Comparison of ENCODE assay signal across 26 cellular contexts in genomic region chr4:5958199-5958735, GRCh38. TPM values are rescaled to one million over a fixed set of nuclear protein-coding genes. Genes with fewer than 3 reads are reported as not detected.
"Had no signal": no experiment of that assay in that cellular context is flagged by ENCODE, and none has a peak within 500 bp of the region (broad histone marks: within the 10 kb centered on the region; RNA-seq: fewer than 3 reads in every experiment).

No MANE protein-coding gene starts in this region.

- H3K9me3 ChIP-seq: gastrocnemius medialis, left ventricle myocardium inferior, lower lobe of right lung, neutrophil, right lobe of liver, stomach, thyroid gland had no signal

- H3K9ac ChIP-seq: parathyroid adenoma had no signal

- H3K79me2 ChIP-seq: parathyroid adenoma had no signal

- H3K4me1 ChIP-seq: gastrocnemius medialis, left ventricle myocardium inferior, parathyroid adenoma, right lobe of liver had no signal

- H3K36me3 ChIP-seq: gastrocnemius medialis, left ventricle myocardium inferior, lower lobe of right lung, neutrophil, right lobe of liver, stomach, thyroid gland had no signal

- DNase-seq: cerebellar nuclear complex; dorsolateral prefrontal cortex; effector CD4-positive, alpha-beta T cell; foreskin fibroblast; gastrocnemius medialis; kidney glomerular epithelial cell; left colon; left ventricle myocardium inferior; lower lobe of right lung; natural killer cell; right lobe of liver; stimulated activated CD4-positive, alpha-beta T cell treated with anti-CD3 and anti-CD28 coated beads, Interleukin-12 subunit alpha, Interleukin-12 subunit beta, amount 100 ng/mL, for 4 hours; stimulated activated CD4-positive, alpha-beta T cell treated with anti-CD3 and anti-CD28 coated beads, Interleukin-1b, Interleukin-23, amount 100 ng/mL, for 48 hours; stimulated activated CD4-positive, alpha-beta T cell treated with anti-CD3 and anti-CD28 coated beads, Interleukin-4, amount 100 ng/mL, for 1 hour; stimulated activated CD8-positive, alpha-beta memory T cell treated with anti-CD3 and anti-CD28 coated beads, Interleukin-4, amount 100 ng/mL, for 48 hours; stimulated activated naive CD4-positive, alpha-beta T cell; stomach; thyroid gland; trophoblast cell had no signal

- H3K27ac ChIP-seq: dorsolateral prefrontal cortex, epithelial cell of prostate, gastrocnemius medialis, left ventricle myocardium inferior, lower lobe of right lung, neutrophil, parathyroid adenoma, right lobe of liver, stomach, thyroid gland had no signal

- ATAC-seq: esophagus mucosa, gastrocnemius medialis, left colon, lower lobe of right lung, natural killer cell, right lobe of liver had no signal

- H3K4me2 ChIP-seq: smooth muscle cell had no signal

- H3K27me3 ChIP-seq: right lobe of liver, thyroid gland had no signal

- H3K4me3 ChIP-seq: dorsolateral prefrontal cortex, gastrocnemius medialis, left ventricle myocardium inferior, lower lobe of right lung, right lobe of liver, smooth muscle cell, stomach, thyroid gland had no signal

- H2AFZ ChIP-seq: parathyroid adenoma had no signal

RNA-seq across cellular contexts. Expression of gene C4orf50, which starts 60.0 kb away (rescaled TPM):
- total RNA-seq: glomerular endothelial cell, left ventricle myocardium inferior, osteoblast, smooth muscle cell had no signal
- polyA plus RNA-seq: smooth muscle cell had no signal
